Comparison of ENCODE assay signal across 14 cellular contexts in the genomic region with DNA sequence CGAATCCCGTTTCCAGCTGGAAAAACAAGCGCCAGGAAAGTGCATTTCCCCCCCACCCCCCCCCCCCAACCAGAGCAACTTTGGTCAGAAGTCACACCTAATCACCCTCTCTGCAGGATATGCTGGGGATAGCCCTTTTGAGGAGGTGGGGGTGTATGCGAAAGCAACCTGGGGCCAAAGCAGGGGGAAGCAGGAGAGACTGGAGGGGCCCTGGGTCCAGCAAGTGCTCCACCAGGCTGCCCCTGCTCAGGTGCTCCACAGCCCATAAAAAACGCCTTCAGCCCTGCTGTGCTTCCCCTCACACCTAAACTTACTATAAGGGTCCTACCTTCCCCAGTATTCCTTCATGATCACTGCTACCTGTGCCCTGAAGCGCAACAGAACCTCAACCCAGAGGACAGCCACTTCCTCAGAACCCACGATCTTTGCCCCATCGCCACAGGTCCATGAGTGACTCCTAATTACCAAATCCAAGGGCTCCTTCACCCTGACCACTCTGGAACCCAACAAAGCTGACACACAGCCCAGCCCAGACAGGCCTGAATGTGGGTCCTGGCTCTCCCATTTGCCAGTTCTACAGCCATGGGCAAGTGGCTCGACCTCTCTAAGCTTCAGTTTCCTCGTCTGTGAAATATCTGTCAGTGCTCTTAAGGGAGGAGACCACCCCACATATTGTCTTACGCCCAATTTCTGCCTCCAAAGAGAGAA. TPM values are rescaled to one million over a fixed set of nuclear protein-coding genes. Genes with fewer than 3 reads are reported as not detected.
A peak's percentile ranks its signal among the peaks of the same experiment; 100 is the strongest.
DNase-seq lines count a peak whose midpoint lies in the region; ATAC-seq, FAIRE-seq and TF ChIP-seq lines count a peak whose summit lies in the region.
"Had no signal": no experiment of that assay in that cellular context is flagged by ENCODE, and none has a peak within 500 bp of the region (broad histone marks: within the 10 kb centered on the region; RNA-seq: fewer than 3 reads in every experiment).

No MANE protein-coding gene starts in this region.

- no peak overlapping the region for H4K91ac ChIP-seq in trophoblast cell (ENCODE audit: low read depth, low read length)

- no peak for DNase-seq in activated naive CD4-positive, alpha-beta T cell treated with anti-CD3 and anti-CD28 coated beads, Interleukin-2, amount 50 U/mL, for 72 hours (ENCODE audit: low spot score in 2 of 2)
- no peak for DNase-seq in activated naive CD4-positive, alpha-beta T cell treated with Interleukin-2 at 50 U/mL for 16 hours
- no peak for DNase-seq in activated CD8-positive, alpha-beta T cell treated with anti-CD3 and anti-CD28 coated beads, Interleukin-2, amount 10 ng/mL, durations not matched to agents 7 days and 5 days
- DNase-seq in HepG2 (ENCODE audit: low spot score) (no peak), AG20443 (ENCODE audit: low spot score) (no peak), trophoblast cell (no peak)
- DNase-seq: foreskin fibroblast, NCI-H2029 had no signal

- intact Hi-C loops in HepG2 (cut with micrococcal nuclease; ENCODE audit: unreplicated experiment), result no loop called here

- H3K23ac ChIP-seq in trophoblast cell (ENCODE audit: low read length), result no peak overlapping the region

- H3K27ac Mint-ChIP-seq in activated naive CD4-positive, alpha-beta T cell treated with anti-CD3 and anti-CD28 coated beads, Interleukin-2, amount 50 U/mL, for 72 hours, result peak overlapping the region; percentile 1 to 63
- peak overlapping the region; percentile 40 for H3K27ac Mint-ChIP-seq in activated CD8-positive, alpha-beta T cell treated with anti-CD3 and anti-CD28 coated beads, Interleukin-2, amount 10 ng/mL, durations not matched to agents 7 days and 5 days
- H3K27ac Mint-ChIP-seq: neural progenitor cell had no signal

- H3K9me3 ChIP-seq in HepG2 (ENCODE audit: low read length) (no peaks in the 10 kb centered on the region), trophoblast cell (ENCODE audit: insufficient read depth, low read depth, low read length) (no peaks in the 10 kb centered on the region)
- H3K9me3 ChIP-seq: breast epithelium, tibial nerve had no signal

- no peaks in the 10 kb centered on the region for H3K9me3 Mint-ChIP-seq in activated naive CD4-positive, alpha-beta T cell treated with anti-CD3 and anti-CD28 coated beads, Interleukin-2, amount 50 U/mL, for 72 hours
- H3K9me3 Mint-ChIP-seq in activated CD8-positive, alpha-beta T cell treated with anti-CD3 and anti-CD28 coated beads, Interleukin-2, amount 10 ng/mL, durations not matched to agents 7 days and 5 days (ENCODE audit: insufficient read depth), result no peaks in the 10 kb centered on the region
- H3K9me3 Mint-ChIP-seq: neural progenitor cell had no signal

- H3K18ac ChIP-seq in trophoblast cell (ENCODE audit: low read length), result no peak overlapping the region

- no peak overlapping the region for H2BK120ac ChIP-seq in trophoblast cell (ENCODE audit: insufficient read depth, low read length, poor library complexity)

- H3K4me3 ChIP-seq in HepG2 (replicated peaks in 1 of 3; ENCODE audit: insufficient read depth in 1 of 3, low read depth in 2 of 3, low read length in 3 of 3), result no peak overlapping the region
- no peak overlapping the region for H3K4me3 ChIP-seq in trophoblast cell (ENCODE audit: low read depth, low read length)
- H3K4me3 ChIP-seq: breast epithelium, neural progenitor cell, tibial nerve had no signal

- no peak overlapping the region for H2AK5ac ChIP-seq in trophoblast cell (ENCODE audit: low read length)

- in situ Hi-C loops in HepG2 (cut with HindIII; ENCODE audit: extremely low pct_ligation_motif_present, low pct_unique_long_range_greater_than_20kb), result no loop called here

- TF ChIP-seq RAD21 in HepG2 (CRISPR knock-in tag; IDR thresholded peaks at IDR 0.05), result no peak

- H3K36me3 Mint-ChIP-seq in activated naive CD4-positive, alpha-beta T cell treated with anti-CD3 and anti-CD28 coated beads, Interleukin-2, amount 50 U/mL, for 72 hours, result peaks cover 0 to 19% of the 10 kb centered on the region in 2 donors
- peaks cover 38% of the 10 kb centered on the region for H3K36me3 Mint-ChIP-seq in activated CD8-positive, alpha-beta T cell treated with anti-CD3 and anti-CD28 coated beads, Interleukin-2, amount 10 ng/mL, durations not matched to agents 7 days and 5 days (ENCODE audit: low read depth)

- H3K4me3 Mint-ChIP-seq in activated CD8-positive, alpha-beta T cell treated with anti-CD3 and anti-CD28 coated beads, Interleukin-2, amount 10 ng/mL, durations not matched to agents 7 days and 5 days, result peak overlapping the region; percentile 6

- peaks cover 9% of the 10 kb centered on the region for H3K4me1 Mint-ChIP-seq in activated CD8-positive, alpha-beta T cell treated with anti-CD3 and anti-CD28 coated beads, Interleukin-2, amount 10 ng/mL, durations not matched to agents 7 days and 5 days (ENCODE audit: low read depth)

- no peaks in the 10 kb centered on the region for H3K27me3 Mint-ChIP-seq in activated CD8-positive, alpha-beta T cell treated with anti-CD3 and anti-CD28 coated beads, Interleukin-2, amount 10 ng/mL, durations not matched to agents 7 days and 5 days (ENCODE audit: low read depth)

- H2AFZ ChIP-seq in HepG2 (ENCODE audit: low read length) (no peak overlapping the region), trophoblast cell (ENCODE audit: insufficient read depth, low read length, poor library complexity) (no peak overlapping the region)
- H2AFZ ChIP-seq: neural progenitor cell had no signal

- no peak for TF ChIP-seq CTCF in HepG2 (CRISPR knock-in tag; IDR thresholded peaks at IDR 0.05)

- no peak overlapping the region for H3K27ac ChIP-seq in HepG2 (ENCODE audit: extremely low read length, insufficient read depth, low read length)
- H3K27ac ChIP-seq in trophoblast cell (ENCODE audit: low read depth, low read length), result no peak overlapping the region
- H3K27ac ChIP-seq: breast epithelium, neural progenitor cell, tibial nerve had no signal

- H3K79me1 ChIP-seq in trophoblast cell (ENCODE audit: low read length), result no peaks in the 10 kb centered on the region

- ATAC-seq in activated naive CD4-positive, alpha-beta T cell treated with anti-CD3 and anti-CD28 coated beads, Interleukin-2, amount 50 U/mL, for 72 hours, result peak; percentile 30 to 34
- peak; percentile 24 for ATAC-seq in activated CD8-positive, alpha-beta T cell treated with anti-CD3 and anti-CD28 coated beads, Interleukin-2, amount 10 ng/mL, durations not matched to agents 7 days and 5 days
- ATAC-seq in HepG2 (peak; percentile 43), GM18858 (IDR thresholded peaks at IDR 0.05; ENCODE audit: unreplicated experiment) (no peak), GM19324 (IDR thresholded peaks at IDR 0.05; ENCODE audit: low FRiP score, unreplicated experiment) (no peak)

- H3K4me2 ChIP-seq in HepG2 (ENCODE audit: low read depth, low read length), result no peak overlapping the region
- no peak overlapping the region for H3K4me2 ChIP-seq in trophoblast cell (ENCODE audit: low read length)
- H3K4me2 ChIP-seq: neural progenitor cell had no signal

- no TSS peak for BruUV-seq in HepG2 (replicated peaks; lab: Mats Ljungman, UMichigan)

- H3K9ac ChIP-seq in HepG2 (ENCODE audit: insufficient read depth, low read depth, low read length), result no peak overlapping the region
- H3K9ac ChIP-seq in trophoblast cell (ENCODE audit: low read length), result no peak overlapping the region
- H3K9ac ChIP-seq: neural progenitor cell had no signal

- H3K4ac ChIP-seq in trophoblast cell (ENCODE audit: low read depth, low read length), result no peak overlapping the region

- no peak for TF ChIP-seq EP300 in HepG2 (IDR thresholded peaks at IDR 0.05; ENCODE audit: low read depth in 2 of 2, low read length in 2 of 2)
- TF ChIP-seq EP300 in HepG2 (CRISPR knock-in tag; IDR thresholded peaks at IDR 0.05; ENCODE audit: borderline replicate concordance), result no peak

- H3K14ac ChIP-seq in trophoblast cell (ENCODE audit: low read length), result no peak overlapping the region

- CTCF ChIA-PET in activated CD8-positive, alpha-beta T cell treated with anti-CD3 and anti-CD28 coated beads, Interleukin-2, amount 10 ng/mL, durations not matched to agents 7 days and 5 days (lab: Charles Lee), result no interaction called here
- CTCF ChIA-PET in HepG2 (lab: Yijun Ruan, JAX; ENCODE audit: low intra/inter-chr PET ratio, low total read pairs), result no interaction called here

- POLR2A ChIA-PET in activated CD8-positive, alpha-beta T cell treated with anti-CD3 and anti-CD28 coated beads, Interleukin-2, amount 10 ng/mL, durations not matched to agents 7 days and 5 days (lab: Charles Lee), result interaction anchor here (0.8 kb wide), 1 partner anchor 38 kb away, joined by 4 read pairs; no protein-coding TSS in a partner anchor
- POLR2A ChIA-PET in HepG2 (lab: Yijun Ruan, JAX), result interaction anchor here (0.6 kb wide), 1 partner anchor 27 kb away, joined by 3 read pairs; no protein-coding TSS in a partner anchor

- H4K20me1 ChIP-seq in HepG2 (ENCODE audit: insufficient read depth, low read length), result no peaks in the 10 kb centered on the region

- H2BK5ac ChIP-seq in trophoblast cell (ENCODE audit: low read depth, low read length, poor library complexity), result no peak overlapping the region

- H3K79me2 ChIP-seq in HepG2 (ENCODE audit: insufficient read depth, low read length) (no peaks in the 10 kb centered on the region), trophoblast cell (ENCODE audit: control insufficient read depth, insufficient read depth, low read length, poor library complexity) (no peaks in the 10 kb centered on the region)

- TF ChIP-seq POLR2A in HepG2 (IDR thresholded peaks at IDR 0.05; ENCODE audit: insufficient read depth in 1 of 2, low read depth in 2 of 2, low read length in 2 of 2), result no peak

- no peak overlapping the region for H4K12ac ChIP-seq in trophoblast cell (ENCODE audit: low read depth, low read length)

- H3K36me3 ChIP-seq in HepG2 (replicated peaks in 1 of 2; ENCODE audit: control insufficient read depth in 1 of 2, insufficient read depth in 2 of 2, low read length in 2 of 2) (peaks cover 5 to 15% of the 10 kb centered on the region in 2 experiments; a peak in 3 of 5 replicates), trophoblast cell (ENCODE audit: control insufficient read depth in 1 of 2, insufficient read depth in 2 of 2, low read length in 2 of 2) (peaks cover 6 to 8% of the 10 kb centered on the region in 2 experiments)
- H3K36me3 ChIP-seq: breast epithelium, neural progenitor cell had no signal

- WGBS in HepG2 (ENCODE audit: low lambda C conversion rate), result 90% methylated on average over 11 of the region's 11 CpGs
- WGBS in trophoblast cell (ENCODE audit: extremely low coverage, insufficient coverage, insufficient read length), result no CpG with 5 or more reads among the region's 11 CpGs

- H3K4me1 ChIP-seq in HepG2 (ENCODE audit: insufficient read depth, low read length) (no peaks in the 10 kb centered on the region), trophoblast cell (ENCODE audit: control insufficient read depth in 1 of 2, insufficient read depth in 2 of 2, low read length in 2 of 2) (peaks cover 0 to 4% of the 10 kb centered on the region in 2 experiments)
- H3K4me1 ChIP-seq: breast epithelium had no signal

- no peak for FAIRE-seq in HepG2 (lab: Jason Lieb, UNC)
- FAIRE-seq: RCC 7860 had no signal

- H4K8ac ChIP-seq in trophoblast cell (ENCODE audit: low read depth, low read length), result no peak overlapping the region

- H2BK12ac ChIP-seq in trophoblast cell (ENCODE audit: low read length), result no peak overlapping the region

- H3K27me3 ChIP-seq in HepG2 (ENCODE audit: control insufficient read depth in 1 of 2, insufficient read depth in 2 of 2, low read length in 2 of 2) (no peaks in the 10 kb centered on the region), trophoblast cell (ENCODE audit: insufficient read depth, low read length) (no peaks in the 10 kb centered on the region)
- H3K27me3 ChIP-seq: breast epithelium, neural progenitor cell, tibial nerve had no signal

RNA-seq across cellular contexts. Expression of a gene that starts 18.1 kb away (rescaled TPM):
- total RNA-seq in activated naive CD4-positive, alpha-beta T cell treated with anti-CD3 and anti-CD28 coated beads, Interleukin-2, amount 50 U/mL, for 72 hours, result 10 to 100 TPM in 1 of 2 donors, 1 to 10 TPM in 1; 8.8 to 13.0 TPM
- 10 to 100 TPM; 15.7 to 18.7 TPM for total RNA-seq in activated CD8-positive, alpha-beta T cell treated with anti-CD3 and anti-CD28 coated beads, Interleukin-2, amount 10 ng/mL, durations not matched to agents 7 days and 5 days
- total RNA-seq in HepG2 (2016; rRNA removed; fragmentation: Illumina TruSeq; extraction: Trizol), result 15.1 and 16.0 TPM in 2 replicates
- 4.7 and 13.7 TPM in 2 replicates for total RNA-seq in HepG2 (2016; cell fraction: cytosol; rRNA removed; fragmentation: Illumina TruSeq; extraction: Trizol; ENCODE audit: low read depth)
- 13.4 and 18.2 TPM in 2 replicates for total RNA-seq in HepG2 (2016; cell fraction: insoluble cytoplasmic fraction; rRNA removed; fragmentation: Illumina TruSeq; extraction: Trizol)
- 11.1 and 11.3 TPM in 2 replicates for total RNA-seq in HepG2 (2016; cell fraction: membrane; rRNA removed; fragmentation: Illumina TruSeq; extraction: Trizol)
- 12.0 and 13.2 TPM in 2 replicates for total RNA-seq in HepG2 (2016; cell fraction: nucleus; rRNA removed; fragmentation: Illumina TruSeq; extraction: Trizol)
- 17.1 and 19.8 TPM in 2 replicates for polyA plus RNA-seq in HepG2 (2011; rRNA removed)
- polyA plus RNA-seq in HepG2 (2011; cell fraction: cytosol; rRNA removed), result 12.3 and 17.8 TPM in 2 replicates
- polyA plus RNA-seq in HepG2 (2011; cell fraction: nucleus; rRNA removed), result 45.5 and 45.6 TPM in 2 replicates
- 11.8 and 15.4 TPM in 2 replicates for polyA plus RNA-seq in HepG2 (2012)
- polyA plus RNA-seq in HepG2 (2016; cell fraction: cytosol; fragmentation: Illumina TruSeq; extraction: Trizol; ENCODE audit: low read depth), result 5.9 and 6.8 TPM in 2 replicates
- 13.7 and 14.0 TPM in 2 replicates for polyA plus RNA-seq in HepG2 (2016; cell fraction: insoluble cytoplasmic fraction; fragmentation: Illumina TruSeq; extraction: Trizol; ENCODE audit: low read depth)
- 8.4 and 8.6 TPM in 2 replicates for polyA plus RNA-seq in HepG2 (2016; cell fraction: membrane; fragmentation: Illumina TruSeq; extraction: Trizol; ENCODE audit: low read depth)
- 27.6 and 30.0 TPM in 2 replicates for polyA plus RNA-seq in HepG2 (2016; cell fraction: nucleus; fragmentation: Illumina TruSeq; extraction: Trizol; ENCODE audit: insufficient read depth, low read depth)
- polyA minus RNA-seq in HepG2 (2011; rRNA and poly(A)+ RNA removed; ENCODE audit: low replicate concordance), result 28.6 and 32.9 TPM in 2 replicates
- 5.3 and 7.2 TPM in 2 replicates for polyA minus RNA-seq in HepG2 (2011; cell fraction: cytosol; rRNA and poly(A)+ RNA removed)
- polyA minus RNA-seq in HepG2 (2011; cell fraction: nucleus; rRNA and poly(A)+ RNA removed), result 33.6 and 36.6 TPM in 2 replicates
- polyA plus RNA-seq in trophoblast cell (2013), result 18.5 and 18.8 TPM in 2 replicates

Comparison
In these comparisons a context has a peak if more than half of its experiments do, and no peak if none do; other contexts are left out.
1. ATAC-seq: peak in activated naive CD4-positive, alpha-beta T cell treated with anti-CD3 and anti-CD28 coated beads, Interleukin-2, amount 50 U/mL, for 72 hours (2 of 2), activated CD8-positive, alpha-beta T cell treated with anti-CD3 and anti-CD28 coated beads, Interleukin-2, amount 10 ng/mL, durations not matched to agents 7 days and 5 days (single experiment) and HepG2 (single experiment); none in GM18858 (single experiment) and GM19324 (single experiment).